8 cellular contexts compared by ENCODE assay signal in genomic region chr17:75822119-75822799, GRCh38. TPM values are rescaled to one million over a fixed set of nuclear protein-coding genes. Genes with fewer than 3 reads are reported as not detected.
DNase-seq lines count a peak whose midpoint lies in the region; ATAC-seq and TF ChIP-seq lines count a peak whose summit lies in the region.

No MANE protein-coding gene starts in this region.

- no peaks in the 10 kb centered on the region for H3K9me3 ChIP-seq in OCI-LY1 (ENCODE audit: low read length)
- no peaks in the 10 kb centered on the region for H3K9me3 ChIP-seq in breast epithelium
- H3K9me3 ChIP-seq in vagina = no peaks in the 10 kb centered on the region

- no peak overlapping the region for H3K4me2 ChIP-seq in OCI-LY1 (ENCODE audit: low read length)

- H3K9me2 ChIP-seq in OCI-LY1 (ENCODE audit: low read depth, low read length) = no peaks in the 10 kb centered on the region

- no peak overlapping the region for H3K4me3 Mint-ChIP-seq in stimulated activated effector memory CD8-positive, alpha-beta T cell treated with anti-CD3 and anti-CD28 coated beads, Interleukin-12 subunit alpha, Interleukin-12 subunit beta, amount 100 ng/mL, for 72 hours
- H3K4me3 Mint-ChIP-seq in chondrocyte (ENCODE audit: unreplicated experiment) = no peak overlapping the region

- H3K36me3 ChIP-seq in OCI-LY1 (ENCODE audit: insufficient read depth, low read length) (peaks cover 89% of the 10 kb centered on the region), breast epithelium (peaks cover 11% of the 10 kb centered on the region), vagina (peaks cover 0 to 57% of the 10 kb centered on the region in 2 donors)

- H3K36me3 Mint-ChIP-seq in stimulated activated effector memory CD8-positive, alpha-beta T cell treated with anti-CD3 and anti-CD28 coated beads, Interleukin-12 subunit alpha, Interleukin-12 subunit beta, amount 100 ng/mL, for 72 hours = peaks cover 82% of the 10 kb centered on the region
- H3K36me3 Mint-ChIP-seq in chondrocyte (ENCODE audit: low read depth) = peaks cover 17% of the 10 kb centered on the region

- no peak overlapping the region for H3K4me3 ChIP-seq in OCI-LY1 (ENCODE audit: low read depth, low read length, poor library complexity, severe bottlenecking)
- H3K4me3 ChIP-seq in breast epithelium = no peak overlapping the region
- no peak overlapping the region for H3K4me3 ChIP-seq in vagina

- H3K79me2 ChIP-seq in OCI-LY1 (ENCODE audit: insufficient read depth, low read length) = no peaks in the 10 kb centered on the region

- H3K27ac ChIP-seq in OCI-LY1 (ENCODE audit: low read depth, low read length, poor library complexity, severe bottlenecking) (peak overlapping the region; percentile 39), breast epithelium (peak overlapping the region; percentile 55 to 73), vagina (no peak overlapping the region)

- no peaks in the 10 kb centered on the region for H3K27me3 ChIP-seq in OCI-LY1 (ENCODE audit: insufficient read depth, low read length)
- H3K27me3 ChIP-seq in breast epithelium = no peaks in the 10 kb centered on the region
- no peaks in the 10 kb centered on the region for H3K27me3 ChIP-seq in vagina

- no peaks in the 10 kb centered on the region for H3F3A ChIP-seq in OCI-LY1 (ENCODE audit: insufficient read depth, low read length)

- H3K27me3 Mint-ChIP-seq in chondrocyte (ENCODE audit: low read depth) = no peaks in the 10 kb centered on the region

- TF ChIP-seq POLR2A in breast epithelium (IDR thresholded peaks at IDR 0.05) (no peak), vagina (IDR thresholded peaks at IDR 0.05) (no peak)

- H4K20me1 ChIP-seq in OCI-LY1 (ENCODE audit: insufficient read depth, low read length) = no peaks in the 10 kb centered on the region

- DNase-seq in activated CD4-positive, CD25-positive, alpha-beta regulatory T cell treated with anti-CD3 and anti-CD28 coated beads, Interleukin-2, amount 50 U/mL, for 72 hours = no peak
- DNase-seq in breast epithelium (ENCODE audit: low spot score in 2 of 2) (peak in 1 of 2 donors; percentile 54), chondrocyte (ENCODE audit: low spot score) (no peak), vagina (ENCODE audit: extremely low spot score in 2 of 2) (no peak)
- DNase-seq in stimulated activated effector memory CD8-positive, alpha-beta T cell treated with anti-CD3 and anti-CD28 coated beads, Interleukin-12 subunit alpha, Interleukin-12 subunit beta, amount 100 ng/mL, for 72 hours (ENCODE audit: low spot score in 2 of 2) = no peak

- no peak overlapping the region for H3K9ac ChIP-seq in OCI-LY1 (ENCODE audit: low read length)

- peak; percentile 26 to 29 for ATAC-seq in activated CD4-positive, CD25-positive, alpha-beta regulatory T cell treated with anti-CD3 and anti-CD28 coated beads, Interleukin-2, amount 50 U/mL, for 24 hours
- ATAC-seq in stimulated activated effector memory CD8-positive, alpha-beta T cell treated with anti-CD3 and anti-CD28 coated beads, Interleukin-12 subunit alpha, Interleukin-12 subunit beta, amount 100 ng/mL, for 72 hours = peak; percentile 38
- no peak for ATAC-seq in GM21737 (IDR thresholded peaks at IDR 0.05; ENCODE audit: unreplicated experiment)

- no peak overlapping the region for H2AFZ ChIP-seq in OCI-LY1 (ENCODE audit: low read length)

- H3K4me1 ChIP-seq in OCI-LY1 (ENCODE audit: insufficient read depth, low read length, severe bottlenecking) (peaks cover 23% of the 10 kb centered on the region), breast epithelium (peaks cover 7 to 30% of the 10 kb centered on the region in 2 donors), vagina (peaks cover 20% of the 10 kb centered on the region)

- no peaks in the 10 kb centered on the region for H3K9me3 Mint-ChIP-seq in stimulated activated effector memory CD8-positive, alpha-beta T cell treated with anti-CD3 and anti-CD28 coated beads, Interleukin-12 subunit alpha, Interleukin-12 subunit beta, amount 100 ng/mL, for 72 hours
- H3K9me3 Mint-ChIP-seq in chondrocyte (ENCODE audit: low read depth) = no peaks in the 10 kb centered on the region

- intact Hi-C loops in breast epithelium (cut with DNase I; ENCODE audit: low total_unique reads) (no loop called here), vagina (cut with DNase I) (no loop called here)

- H3K27ac Mint-ChIP-seq in stimulated activated effector memory CD8-positive, alpha-beta T cell treated with anti-CD3 and anti-CD28 coated beads, Interleukin-12 subunit alpha, Interleukin-12 subunit beta, amount 100 ng/mL, for 72 hours = peak overlapping the region; percentile 91
- H3K27ac Mint-ChIP-seq in chondrocyte (ENCODE audit: unreplicated experiment) = no peak overlapping the region

- peaks cover 26% of the 10 kb centered on the region for H3K4me1 Mint-ChIP-seq in stimulated activated effector memory CD8-positive, alpha-beta T cell treated with anti-CD3 and anti-CD28 coated beads, Interleukin-12 subunit alpha, Interleukin-12 subunit beta, amount 100 ng/mL, for 72 hours
- H3K4me1 Mint-ChIP-seq in chondrocyte (ENCODE audit: low read depth) = peaks cover 18% of the 10 kb centered on the region

- TF ChIP-seq CTCF in OCI-LY1 (IDR thresholded peaks at IDR 0.05; ENCODE audit: low read length) (no peak), breast epithelium (IDR thresholded peaks at IDR 0.05) (no peak), chondrocyte (IDR thresholded peaks at IDR 0.05) (no peak), vagina (IDR thresholded peaks at IDR 0.05) (no peak)

RNA-seq across cellular contexts. Expression of gene UNC13D, which starts 21.9 kb away (rescaled TPM):
- total RNA-seq in breast epithelium (10 to 100 TPM in 1 of 3 donors, 1 to 10 TPM in 2; 5.6 to 15.5 (median 8.5) TPM), chondrocyte (1.1 to 3.1 TPM (median 1.5 TPM) in 3 replicates), vagina (32.7 TPM)

RNA-seq across cellular contexts. Expression of gene WBP2, which starts 32.9 kb away (rescaled TPM):
- 10 to 100 TPM; 44.9 to 63.2 (median 62.9) TPM for total RNA-seq in breast epithelium
- 45.0 to 62.5 TPM (median 56.5 TPM) in 3 replicates for total RNA-seq in chondrocyte
- 54.3 TPM for total RNA-seq in vagina

RNA-seq across cellular contexts. Expression of gene UNK, which starts 37.7 kb away (rescaled TPM):
- total RNA-seq in breast epithelium (10 to 100 TPM; 18.7 to 43.3 (median 28.5) TPM), chondrocyte (20.9 to 35.8 TPM (median 21.0 TPM) in 3 replicates), vagina (35.1 TPM)

RNA-seq across cellular contexts. Expression of gene TRIM47, which starts 56.1 kb away (rescaled TPM):
- total RNA-seq in breast epithelium (10 to 100 TPM; 15.4 to 26.1 (median 23.3) TPM), chondrocyte (33.9 to 50.6 TPM (median 46.3 TPM) in 3 replicates), vagina (63.3 TPM)

RNA-seq across cellular contexts. Expression of gene GALK1, which starts 57.3 kb away (rescaled TPM):
- total RNA-seq in breast epithelium = 10 to 100 TPM; 21.9 to 32.1 (median 24.9) TPM
- 27.8 to 34.7 TPM (median 30.0 TPM) in 3 replicates for total RNA-seq in chondrocyte
- 18.4 TPM for total RNA-seq in vagina
